In the genomic region with DNA sequence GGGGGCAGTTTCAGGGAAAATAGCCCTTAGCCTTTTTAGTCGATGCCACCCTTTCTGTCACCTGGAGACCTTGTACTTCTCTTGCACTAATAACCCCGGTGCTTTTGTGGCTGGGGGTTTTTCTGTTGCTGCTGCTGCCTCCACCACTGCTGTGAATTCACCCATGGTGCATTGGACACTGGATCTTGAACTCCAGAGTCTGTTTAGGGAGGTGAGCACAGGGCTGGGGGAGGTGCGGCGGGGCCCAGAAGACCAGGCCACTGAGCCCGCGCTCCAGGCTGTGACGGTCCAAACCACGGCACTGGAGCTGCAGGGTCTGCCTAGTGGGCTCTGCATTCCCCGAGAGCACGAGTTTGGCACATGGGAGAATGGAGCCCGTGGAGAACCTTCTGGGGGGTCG, we compare ENCODE assay signal across 16 cellular contexts.
DNase-seq lines count a peak whose midpoint lies in the region; ATAC-seq and TF ChIP-seq lines count a peak whose summit lies in the region.
"Had no signal": no experiment of that assay in that cellular context is flagged by ENCODE, and none has a peak within 500 bp of the region (broad histone marks: within the 10 kb centered on the region; RNA-seq: fewer than 3 reads in every experiment).

No MANE protein-coding gene starts in this region.

- no peaks in the 10 kb centered on the region for H3K9me3 ChIP-seq in CD4-positive, CD25-positive, alpha-beta regulatory T cell (ENCODE audit: control insufficient read depth in 2 of 2, low read length in 2 of 2)
- H3K9me3 ChIP-seq in DND-41 (ENCODE audit: insufficient read depth, low read length, severe bottlenecking) = no peaks in the 10 kb centered on the region
- no peaks in the 10 kb centered on the region for H3K9me3 ChIP-seq in ascending aorta
- no peaks in the 10 kb centered on the region for H3K9me3 ChIP-seq in neutrophil
- no peaks in the 10 kb centered on the region for H3K9me3 ChIP-seq in A673 (ENCODE audit: low read depth, low read length, poor library complexity, severe bottlenecking)
- H3K9me3 ChIP-seq: MG63, tibial artery had no signal

- H2AFZ ChIP-seq in DND-41 (ENCODE audit: low read depth, low read length) = no peak overlapping the region

- H3K4me2 ChIP-seq in DND-41 (ENCODE audit: insufficient read depth, low read length) = peak overlapping the region; percentile 57

- DNase-seq in CD4-positive, CD25-positive, alpha-beta regulatory T cell = peak in 1 of 3 donors; percentile 23
- DNase-seq in DND-41 (no peak), ascending aorta (ENCODE audit: low spot score in 2 of 2) (no peak), SHP77 (lab: John Stamatoyannopoulos, UW) (no peak), A673 (ENCODE audit: low spot score) (no peak), foreskin melanocyte (no peak)
- DNase-seq: cerebellar nuclear complex, foreskin fibroblast, MG63, NCI-H1930, NCI-H524 had no signal

- no TSS peak for BruUV-seq in A673 (replicated peaks; lab: Mats Ljungman, UMichigan)

- H3K27me3 Mint-ChIP-seq in CD4-positive, CD25-positive, alpha-beta regulatory T cell = no peaks in the 10 kb centered on the region

- no peak for TF ChIP-seq CTCF in DND-41 (IDR thresholded peaks at IDR 0.05; ENCODE audit: borderline replicate concordance, extremely low read depth, low read length, poor library complexity, severe bottlenecking)
- TF ChIP-seq CTCF in ascending aorta (IDR thresholded peaks at IDR 0.05) = no peak
- TF ChIP-seq CTCF in neutrophil (IDR thresholded peaks at IDR 0.05) = no peak
- no peak for TF ChIP-seq CTCF in A673 (conservative IDR thresholded peaks at IDR 0.05; ENCODE audit: low read depth, low read length)

- POLR2A ChIA-PET in A673 (lab: Charles Lee; ENCODE audit: low non-redundant PET) = no interaction called here

- H3K27me3 ChIP-seq in CD4-positive, CD25-positive, alpha-beta regulatory T cell (ENCODE audit: control insufficient read depth, insufficient read depth, low read length) = no peaks in the 10 kb centered on the region
- H3K27me3 ChIP-seq in DND-41 (ENCODE audit: insufficient read depth, low read length, poor library complexity) (no peaks in the 10 kb centered on the region), ascending aorta (no peaks in the 10 kb centered on the region), neutrophil (no peaks in the 10 kb centered on the region), A673 (replicated peaks; ENCODE audit: insufficient read depth, low read depth, low read length, poor library complexity) (no peaks in the 10 kb centered on the region)
- H3K27me3 ChIP-seq: tibial artery had no signal

- peak overlapping the region; percentile 70 for H3K27ac ChIP-seq in CD4-positive, CD25-positive, alpha-beta regulatory T cell (ENCODE audit: insufficient read depth, low read length, poor library complexity, severe bottlenecking)
- H3K27ac ChIP-seq in DND-41 (ENCODE audit: low read length) (no peak overlapping the region; the same call in 1 of the 2 replicates), ascending aorta (peak overlapping the region; percentile 9 to 10), neutrophil (peak overlapping the region; percentile 93), A673 (ENCODE audit: low read depth, low read length, poor library complexity, severe bottlenecking) (no peak overlapping the region)
- H3K27ac ChIP-seq: SK-N-MC, tibial artery, VCaP had no signal

- H3K36me3 Mint-ChIP-seq in CD4-positive, CD25-positive, alpha-beta regulatory T cell = peaks cover 30% of the 10 kb centered on the region

- no peaks in the 10 kb centered on the region for H3K9me3 Mint-ChIP-seq in CD4-positive, CD25-positive, alpha-beta regulatory T cell

- peaks cover 19 to 74% (median 54%) of the 10 kb centered on the region in 4 donors for H3K4me1 Mint-ChIP-seq in CD4-positive, CD25-positive, alpha-beta regulatory T cell

- peak overlapping the region; percentile 29; the same call in 1 of the 2 replicates for H3K9ac ChIP-seq in DND-41 (ENCODE audit: low read depth, low read length)

- ATAC-seq in CD4-positive, CD25-positive, alpha-beta regulatory T cell (ENCODE audit: low read depth in 2 of 2) = no peak
- ATAC-seq in DND-41 (ENCODE audit: insufficient read depth, low read depth) (no peak), HG02981 (IDR thresholded peaks at IDR 0.05; ENCODE audit: unreplicated experiment) (no peak)

- no peaks in the 10 kb centered on the region for H3K36me3 ChIP-seq in CD4-positive, CD25-positive, alpha-beta regulatory T cell (ENCODE audit: control insufficient read depth, insufficient read depth, low read length)
- H3K36me3 ChIP-seq in DND-41 (ENCODE audit: insufficient read depth, low read length) = no peaks in the 10 kb centered on the region
- peaks cover 8 to 26% of the 10 kb centered on the region in 2 donors for H3K36me3 ChIP-seq in ascending aorta
- H3K36me3 ChIP-seq in neutrophil = peaks cover 25% of the 10 kb centered on the region
- no peaks in the 10 kb centered on the region for H3K36me3 ChIP-seq in A673 (ENCODE audit: insufficient read depth, low read length, poor library complexity, severe bottlenecking)
- H3K36me3 ChIP-seq: MG63 had no signal

- peak overlapping the region; percentile 91 to 99 (median 92) for H3K27ac Mint-ChIP-seq in CD4-positive, CD25-positive, alpha-beta regulatory T cell

- no peak overlapping the region for H3K4me3 ChIP-seq in CD4-positive, CD25-positive, alpha-beta regulatory T cell (ENCODE audit: low read depth, low read length)
- H3K4me3 ChIP-seq in DND-41 (ENCODE audit: low read depth in 1 of 2, low read length in 2 of 2) (no peak overlapping the region), ascending aorta (peak overlapping the region in 1 of 2 donors; percentile 7), neutrophil (ENCODE audit: low read depth in 1 of 2, low read length in 1 of 2) (peak overlapping the region; percentile 50 to 61), A673 (ENCODE audit: low read depth, low read length, poor library complexity, severe bottlenecking) (no peak overlapping the region)
- H3K4me3 ChIP-seq: MG63 had no signal

- peak overlapping the region; percentile 80 to 88 (median 86) for H3K4me3 Mint-ChIP-seq in CD4-positive, CD25-positive, alpha-beta regulatory T cell

- CTCF ChIA-PET in A673 (lab: Charles Lee) = no interaction called here

- H4K20me1 ChIP-seq in DND-41 (ENCODE audit: insufficient read depth, low read length) = 0 out of 2 replicates have a peak, but pooled peaks cover 2% of the 10 kb centered on the region

- no peaks in the 10 kb centered on the region for H3K79me2 ChIP-seq in DND-41 (ENCODE audit: insufficient read depth, low read length)

- H3K4me1 ChIP-seq in CD4-positive, CD25-positive, alpha-beta regulatory T cell (ENCODE audit: control insufficient read depth, insufficient read depth, low read length, poor library complexity, severe bottlenecking) = peaks cover 49% of the 10 kb centered on the region
- H3K4me1 ChIP-seq in DND-41 (ENCODE audit: insufficient read depth, low read length) (peaks cover 33% of the 10 kb centered on the region), ascending aorta (peaks cover 0 to 7% of the 10 kb centered on the region in 2 donors), neutrophil (ENCODE audit: control insufficient read depth in 1 of 2, insufficient read depth in 1 of 2, low read depth in 1 of 2, low read length in 1 of 2) (peaks cover 47 to 59% of the 10 kb centered on the region in 2 experiments), A673 (ENCODE audit: insufficient read depth, low read length, poor library complexity, severe bottlenecking) (no peaks in the 10 kb centered on the region)
- H3K4me1 ChIP-seq: tibial artery had no signal

- intact Hi-C loops in ascending aorta (cut with DNase I) (loop anchor here (10.0 kb wide), 2 partner anchors 532 to 1022 kb away; no protein-coding TSS in a partner anchor), A673 (cut with micrococcal nuclease; ENCODE audit: unreplicated experiment) (no loop called here)

Comparison
In these comparisons a context has a peak if more than half of its experiments do, and no peak if none do; other contexts are left out.
1. H3K27ac ChIP-seq: peak in CD4-positive, CD25-positive, alpha-beta regulatory T cell (single experiment), ascending aorta (2 of 2) and neutrophil (single experiment); none in DND-41 (single experiment) and A673 (single experiment).
2. H3K4me3 ChIP-seq: peak in neutrophil (2 of 2); none in CD4-positive, CD25-positive, alpha-beta regulatory T cell (single experiment), DND-41 (0 of 2) and A673 (single experiment).